ENCODE assay signal across 26 cellular contexts in genomic region chr4:17884063-17884462, GRCh38.
DNase-seq lines count a peak whose midpoint lies in the region; FAIRE-seq and TF ChIP-seq lines count a peak whose summit lies in the region.
"Had no signal": no experiment of that assay in that cellular context is flagged by ENCODE, and none has a peak within 500 bp of the region (broad histone marks: within the 10 kb centered on the region; RNA-seq: fewer than 3 reads in every experiment).

No MANE protein-coding gene starts in this region.

- H3K36me3 ChIP-seq in osteoblast (ENCODE audit: insufficient read depth, low read length), result no peaks in the 10 kb centered on the region
- H3K36me3 ChIP-seq: transverse colon had no signal

- H2AFZ ChIP-seq in osteoblast (ENCODE audit: low read length), result no peak overlapping the region

- H3K27ac ChIP-seq in osteoblast (ENCODE audit: low read depth, low read length), result no peak overlapping the region
- H3K27ac ChIP-seq in caudate nucleus (ENCODE audit: low read depth, low read length), result no peak overlapping the region
- H3K27ac ChIP-seq: A549, coronary artery, transverse colon, VCaP had no signal

- no peaks in the 10 kb centered on the region for H3K79me2 ChIP-seq in osteoblast (ENCODE audit: insufficient read depth, low read length)

- no peaks in the 10 kb centered on the region for H3K9me3 ChIP-seq in osteoblast (ENCODE audit: low read depth, low read length)
- H3K9me3 ChIP-seq: A549, mucosa of descending colon, transverse colon had no signal

- TF ChIP-seq CTCF in HFF-Myc (IDR thresholded peaks at IDR 0.05; ENCODE audit: low read depth, low read length, missing control alignments), result no peak
- no peak for TF ChIP-seq CTCF in astrocyte of the cerebellum (IDR thresholded peaks at IDR 0.05; ENCODE audit: low read depth, low read length, missing control alignments)
- TF ChIP-seq CTCF in osteoblast (IDR thresholded peaks at IDR 0.05; ENCODE audit: extremely low read depth, low read depth, low read length), result no peak

- H3K4me2 ChIP-seq in osteoblast (ENCODE audit: insufficient read depth, low read length), result no peak overlapping the region
- H3K4me2 ChIP-seq: A549 had no signal

- DNase-seq in AG08395 (ENCODE audit: low spot score) (peak; percentile 5), HFF-Myc (ENCODE audit: extremely low read depth, low read depth) (peak; percentile 3), astrocyte of the cerebellum (ENCODE audit: low read depth) (peak; percentile 1), iris pigment epithelial cell (ENCODE audit: low read depth) (peak; percentile 2), GM12892 (ENCODE audit: insufficient read length) (no peak), osteoblast (ENCODE audit: insufficient read length, low spot score, missing footprints) (no peak), anterior cingulate cortex (lab: John Stamatoyannopoulos, UW) (no peak), caudate nucleus (lab: John Stamatoyannopoulos, UW) (no peak)
- DNase-seq: activated CD4-positive, alpha-beta T cell treated with anti-CD3 and anti-CD28 coated beads for 36 hours; activated CD8-positive, alpha-beta T cell treated with anti-CD3 and anti-CD28 coated beads, Interleukin-2, amount 10 ng/mL, durations not matched to agents 7 days and 5 days; amygdala; C1 segment of cervical spinal cord; DMS53; effector memory CD4-positive, alpha-beta T cell; GDM1; Karpas-422; mucosa of descending colon; NCI-H1436 treated with DMSO at 0.1 percent for 48 hours; NCI-H2081 treated with DMSO at 0.1 percent for 48 hours; T1000; transverse colon had no signal

- H4K20me1 ChIP-seq in osteoblast (ENCODE audit: insufficient read depth, low read length), result no peaks in the 10 kb centered on the region

- TF ChIP-seq POLR2A in GM12892 (IDR thresholded peaks at IDR 0.05; ENCODE audit: low read depth, low read length), result no peak

- in situ Hi-C loops in astrocyte of the cerebellum (cut with HindIII; ENCODE audit: low sequenced_read_pairs), result no loop called here

- no peak for FAIRE-seq in GM12892 (lab: Jason Lieb, UNC)
- FAIRE-seq: A549, frontal cortex had no signal

- peaks cover 5% of the 10 kb centered on the region for H3K4me1 ChIP-seq in osteoblast (ENCODE audit: insufficient read depth, low read length)
- H3K4me1 ChIP-seq: A549, transverse colon had no signal

- H3K4me3 ChIP-seq in HFF-Myc (replicated peaks; ENCODE audit: low read depth, low read length) (no peak overlapping the region), astrocyte of the cerebellum (ENCODE audit: low read depth, low read length) (no peak overlapping the region), osteoblast (ENCODE audit: insufficient read depth, low read length) (no peak overlapping the region)
- H3K4me3 ChIP-seq: A549, coronary artery, lung, mucosa of descending colon, transverse colon had no signal

- no peaks in the 10 kb centered on the region for H3K27me3 ChIP-seq in osteoblast (ENCODE audit: insufficient read depth, low read length)
- H3K27me3 ChIP-seq: transverse colon had no signal

Comparison
In these comparisons a context has a peak if more than half of its experiments do, and no peak if none do; other contexts are left out.
1. DNase-seq: peak in AG08395 (single experiment), HFF-Myc (single experiment), astrocyte of the cerebellum (single experiment) and iris pigment epithelial cell (single experiment); none in GM12892 (single experiment), osteoblast (single experiment), anterior cingulate cortex (0 of 58) and caudate nucleus (0 of 61).